In the genomic region with DNA sequence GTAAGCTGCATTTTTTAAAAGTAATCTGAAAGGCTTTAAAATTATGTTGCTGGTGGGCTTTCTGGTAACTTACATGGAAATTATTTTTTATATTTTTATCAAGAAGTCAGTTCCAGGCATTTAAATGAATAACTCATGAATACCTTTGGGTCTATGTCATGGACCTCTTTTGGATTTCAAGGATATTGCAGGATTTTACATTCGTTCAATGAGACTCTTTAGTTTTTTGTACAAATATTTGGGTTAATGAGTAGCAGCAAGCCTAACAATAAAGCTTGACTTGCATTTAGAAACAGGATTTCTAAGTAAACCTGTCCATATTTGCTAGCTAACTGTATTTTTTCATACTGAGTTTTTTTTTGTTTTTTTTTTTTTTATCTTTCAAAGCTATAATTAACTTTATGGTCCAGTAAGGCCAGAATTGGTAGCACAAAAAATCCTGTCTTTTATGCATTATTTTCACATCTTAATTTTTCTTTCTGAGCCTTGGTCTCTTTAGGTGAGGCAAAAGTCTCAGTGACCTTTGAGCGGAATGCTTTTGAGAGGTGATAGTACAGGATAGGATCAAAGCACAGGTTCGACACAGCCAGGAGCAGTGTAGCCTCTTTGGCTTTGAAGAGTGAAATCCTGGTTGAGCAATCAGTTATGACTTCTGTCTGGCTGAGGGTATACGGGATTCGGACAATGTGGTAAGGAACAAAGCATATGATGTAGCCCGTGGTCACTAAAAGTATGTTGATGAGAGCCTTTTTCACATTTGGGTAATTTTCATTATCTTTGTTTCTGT, we compare ENCODE assay signal across 1 cellular context.
TF ChIP-seq lines count a peak whose summit lies in the region.

No MANE protein-coding gene starts in this region.

TF ChIP-seq in HepG2, 621 proteins besides CTCF, POLR2A, EP300 and RAD21 (continued from another document and continues in another):
- TF ChIP-seq ZNF362 (CRISPR knock-in tag; IDR thresholded peaks at IDR 0.05; ENCODE audit: borderline replicate concordance): peak; percentile 60; the same call in 1 of the 2 replicates
- TF ChIP-seq TRAFD1 (CRISPR knock-in tag; IDR thresholded peaks at IDR 0.05; ENCODE audit: borderline replicate concordance): no peak
- no peak for TF ChIP-seq ZNF446 (CRISPR knock-in tag; IDR thresholded peaks at IDR 0.05)
- peak; percentile 78 for TF ChIP-seq HMG20B (CRISPR knock-in tag; conservative IDR thresholded peaks at IDR 0.05)
- TF ChIP-seq TP53 (CRISPR knock-in tag; conservative IDR thresholded peaks at IDR 0.05): no peak
- TF ChIP-seq NFYC (CRISPR knock-in tag; IDR thresholded peaks at IDR 0.05): no peak
- no peak for TF ChIP-seq ZNF570 (CRISPR knock-in tag; IDR thresholded peaks at IDR 0.05; ENCODE audit: borderline replicate concordance)
- peak; percentile 86; the same call in 1 of the 2 replicates for TF ChIP-seq GATA4 (IDR thresholded peaks at IDR 0.05; ENCODE audit: borderline replicate concordance, low read depth)
- TF ChIP-seq, protein P1, sequence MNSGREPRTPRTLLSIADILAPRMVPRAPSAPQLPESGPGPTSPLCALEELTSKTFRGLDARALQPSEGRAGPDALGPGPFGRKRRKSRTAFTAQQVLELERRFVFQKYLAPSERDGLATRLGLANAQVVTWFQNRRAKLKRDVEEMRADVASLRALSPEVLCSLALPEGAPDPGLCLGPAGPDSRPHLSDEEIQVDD (CRISPR knock-in tag; IDR thresholded peaks at IDR 0.05; ENCODE audit: borderline replicate concordance): no peak
- no peak for TF ChIP-seq PBX3 (CRISPR knock-in tag; IDR thresholded peaks at IDR 0.05; ENCODE audit: borderline replicate concordance)
- TF ChIP-seq DDIT3 (CRISPR knock-in tag; IDR thresholded peaks at IDR 0.05): peak; percentile 84; the same call in 1 of the 2 replicates
- no peak for TF ChIP-seq NONO (IDR thresholded peaks at IDR 0.05)
- TF ChIP-seq NONO (CRISPR knock-in tag; conservative IDR thresholded peaks at IDR 0.05): peak; percentile 71; the same call in 1 of the 2 replicates
- no peak for TF ChIP-seq ZBTB8A (CRISPR knock-in tag; IDR thresholded peaks at IDR 0.05; ENCODE audit: borderline replicate concordance, low read depth)
- TF ChIP-seq ZNF414 (CRISPR knock-in tag; IDR thresholded peaks at IDR 0.05): peak; percentile 73; the same call in 1 of the 2 replicates
- TF ChIP-seq RFXANK (CRISPR knock-in tag; IDR thresholded peaks at IDR 0.05): 0 out of 2 replicates have a peak, but pooled peaks have one; percentile 22
- TF ChIP-seq CC2D1A (CRISPR knock-in tag; IDR thresholded peaks at IDR 0.05): no peak
- 0 out of 2 replicates have a peak, but pooled peaks have one; percentile 39 for TF ChIP-seq KLF6 (CRISPR knock-in tag; IDR thresholded peaks at IDR 0.05)
- TF ChIP-seq AGO1 (IDR thresholded peaks at IDR 0.05; ENCODE audit: low read depth, low read length, poor library complexity, severe bottlenecking): no peak
- TF ChIP-seq ZNF235 (CRISPR knock-in tag; IDR thresholded peaks at IDR 0.05; ENCODE audit: borderline replicate concordance): no peak
- peak; percentile 91 for TF ChIP-seq RARA (CRISPR knock-in tag; IDR thresholded peaks at IDR 0.05)
- TF ChIP-seq ZNF230 (CRISPR knock-in tag; IDR thresholded peaks at IDR 0.05): no peak
- no peak for TF ChIP-seq CSRNP1 (CRISPR knock-in tag; IDR thresholded peaks at IDR 0.05)
- TF ChIP-seq PAXIP1 (CRISPR knock-in tag; conservative IDR thresholded peaks at IDR 0.05): peak; percentile 100
- TF ChIP-seq, protein P2, sequence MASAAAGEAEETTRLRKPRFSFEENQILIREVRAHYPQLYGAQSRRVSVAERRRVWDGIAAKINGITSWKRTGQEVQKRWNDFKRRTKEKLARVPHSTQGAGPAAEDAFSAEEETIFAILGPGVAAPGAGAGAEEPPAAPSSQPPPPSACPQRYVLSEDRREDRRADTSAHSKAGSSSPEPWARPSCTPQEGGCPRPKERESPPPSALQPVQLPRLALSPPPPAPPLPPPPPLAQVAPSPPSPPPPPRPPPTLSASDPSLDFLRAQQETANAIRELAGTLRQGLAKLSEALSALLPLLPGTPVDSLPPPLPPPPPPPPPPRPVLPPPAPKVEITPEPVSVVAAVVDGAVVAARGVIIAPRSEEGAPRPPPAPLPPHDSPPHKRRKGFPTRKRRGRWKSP (CRISPR knock-in tag; IDR thresholded peaks at IDR 0.05): peak; percentile 44; the same call in 1 of the 2 replicates
- no peak for TF ChIP-seq ZZZ3 (CRISPR knock-in tag; IDR thresholded peaks at IDR 0.05; ENCODE audit: borderline replicate concordance)
- TF ChIP-seq TCF12 (IDR thresholded peaks at IDR 0.05): no peak
- TF ChIP-seq TCF12 (CRISPR knock-in tag; IDR thresholded peaks at IDR 0.05): peak; percentile 59; the same call in 1 of the 2 replicates
- TF ChIP-seq, protein P3, sequence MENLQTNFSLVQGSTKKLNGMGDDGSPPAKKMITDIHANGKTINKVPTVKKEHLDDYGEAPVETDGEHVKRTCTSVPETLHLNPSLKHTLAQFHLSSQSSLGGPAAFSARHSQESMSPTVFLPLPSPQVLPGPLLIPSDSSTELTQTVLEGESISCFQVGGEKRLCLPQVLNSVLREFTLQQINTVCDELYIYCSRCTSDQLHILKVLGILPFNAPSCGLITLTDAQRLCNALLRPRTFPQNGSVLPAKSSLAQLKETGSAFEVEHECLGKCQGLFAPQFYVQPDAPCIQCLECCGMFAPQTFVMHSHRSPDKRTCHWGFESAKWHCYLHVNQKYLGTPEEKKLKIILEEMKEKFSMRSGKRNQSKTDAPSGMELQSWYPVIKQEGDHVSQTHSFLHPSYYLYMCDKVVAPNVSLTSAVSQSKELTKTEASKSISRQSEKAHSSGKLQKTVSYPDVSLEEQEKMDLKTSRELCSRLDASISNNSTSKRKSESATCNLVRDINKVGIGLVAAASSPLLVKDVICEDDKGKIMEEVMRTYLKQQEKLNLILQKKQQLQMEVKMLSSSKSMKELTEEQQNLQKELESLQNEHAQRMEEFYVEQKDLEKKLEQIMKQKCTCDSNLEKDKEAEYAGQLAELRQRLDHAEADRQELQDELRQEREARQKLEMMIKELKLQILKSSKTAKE (CRISPR knock-in tag; IDR thresholded peaks at IDR 0.05; ENCODE audit: borderline replicate concordance): peak; percentile 84
- TF ChIP-seq MED1 (CRISPR knock-in tag; IDR thresholded peaks at IDR 0.05): peak; percentile 90
- TF ChIP-seq, protein P4, sequence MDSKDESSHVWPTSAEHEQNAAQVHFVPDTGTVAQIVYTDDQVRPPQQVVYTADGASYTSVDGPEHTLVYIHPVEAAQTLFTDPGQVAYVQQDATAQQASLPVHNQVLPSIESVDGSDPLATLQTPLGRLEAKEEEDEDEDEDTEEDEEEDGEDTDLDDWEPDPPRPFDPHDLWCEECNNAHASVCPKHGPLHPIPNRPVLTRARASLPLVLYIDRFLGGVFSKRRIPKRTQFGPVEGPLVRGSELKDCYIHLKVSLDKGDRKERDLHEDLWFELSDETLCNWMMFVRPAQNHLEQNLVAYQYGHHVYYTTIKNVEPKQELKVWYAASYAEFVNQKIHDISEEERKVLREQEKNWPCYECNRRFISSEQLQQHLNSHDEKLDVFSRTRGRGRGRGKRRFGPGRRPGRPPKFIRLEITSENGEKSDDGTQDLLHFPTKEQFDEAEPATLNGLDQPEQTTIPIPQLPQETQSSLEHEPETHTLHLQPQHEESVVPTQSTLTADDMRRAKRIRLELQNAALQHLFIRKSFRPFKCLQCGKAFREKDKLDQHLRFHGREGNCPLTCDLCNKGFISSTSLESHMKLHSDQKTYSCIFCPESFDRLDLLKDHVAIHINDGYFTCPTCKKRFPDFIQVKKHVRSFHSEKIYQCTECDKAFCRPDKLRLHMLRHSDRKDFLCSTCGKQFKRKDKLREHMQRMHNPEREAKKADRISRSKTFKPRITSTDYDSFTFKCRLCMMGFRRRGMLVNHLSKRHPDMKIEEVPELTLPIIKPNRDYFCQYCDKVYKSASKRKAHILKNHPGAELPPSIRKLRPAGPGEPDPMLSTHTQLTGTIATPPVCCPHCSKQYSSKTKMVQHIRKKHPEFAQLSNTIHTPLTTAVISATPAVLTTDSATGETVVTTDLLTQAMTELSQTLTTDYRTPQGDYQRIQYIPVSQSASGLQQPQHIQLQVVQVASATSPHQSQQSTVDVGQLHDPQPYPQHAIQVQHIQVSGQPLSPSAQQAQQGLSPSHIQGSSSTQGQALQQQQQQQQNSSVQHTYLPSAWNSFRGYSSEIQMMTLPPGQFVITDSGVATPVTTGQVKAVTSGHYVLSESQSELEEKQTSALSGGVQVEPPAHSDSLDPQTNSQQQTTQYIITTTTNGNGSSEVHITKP (CRISPR knock-in tag; IDR thresholded peaks at IDR 0.05; ENCODE audit: low read depth): 0 out of 2 replicates have a peak, but pooled peaks have one; percentile 36
- TF ChIP-seq, protein P5, sequence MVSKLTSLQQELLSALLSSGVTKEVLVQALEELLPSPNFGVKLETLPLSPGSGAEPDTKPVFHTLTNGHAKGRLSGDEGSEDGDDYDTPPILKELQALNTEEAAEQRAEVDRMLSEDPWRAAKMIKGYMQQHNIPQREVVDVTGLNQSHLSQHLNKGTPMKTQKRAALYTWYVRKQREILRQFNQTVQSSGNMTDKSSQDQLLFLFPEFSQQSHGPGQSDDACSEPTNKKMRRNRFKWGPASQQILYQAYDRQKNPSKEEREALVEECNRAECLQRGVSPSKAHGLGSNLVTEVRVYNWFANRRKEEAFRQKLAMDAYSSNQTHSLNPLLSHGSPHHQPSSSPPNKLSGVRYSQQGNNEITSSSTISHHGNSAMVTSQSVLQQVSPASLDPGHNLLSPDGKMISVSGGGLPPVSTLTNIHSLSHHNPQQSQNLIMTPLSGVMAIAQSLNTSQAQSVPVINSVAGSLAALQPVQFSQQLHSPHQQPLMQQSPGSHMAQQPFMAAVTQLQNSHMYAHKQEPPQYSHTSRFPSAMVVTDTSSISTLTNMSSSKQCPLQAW (CRISPR knock-in tag; IDR thresholded peaks at IDR 0.05): peak; percentile 88
